In the genomic region with DNA sequence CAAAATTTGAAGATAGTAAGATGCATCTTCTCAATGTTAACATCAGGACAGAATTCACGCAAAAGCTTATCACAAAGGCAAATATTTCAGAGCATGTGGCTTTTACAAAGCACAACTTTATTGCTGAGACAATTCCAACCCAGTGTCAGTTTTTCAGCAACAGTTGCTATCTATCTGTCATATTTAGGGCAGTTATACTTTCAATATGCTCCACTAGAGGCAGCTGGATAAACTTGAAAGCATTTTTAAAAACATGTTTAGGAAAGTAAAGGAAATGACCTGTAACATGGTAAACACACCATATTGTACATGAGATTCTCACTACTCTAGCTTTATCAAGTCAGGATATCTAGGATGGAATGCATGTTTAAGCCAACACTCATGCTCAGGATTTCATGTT, we compare ENCODE assay signal across 16 cellular contexts.
A peak's percentile ranks its signal among the peaks of the same experiment; 100 is the strongest.
DNase-seq lines count a peak whose midpoint lies in the region; FAIRE-seq and TF ChIP-seq lines count a peak whose summit lies in the region.
"Had no signal": no experiment of that assay in that cellular context is flagged by ENCODE, and none has a peak within 500 bp of the region (broad histone marks: within the 10 kb centered on the region; RNA-seq: fewer than 3 reads in every experiment).

No MANE protein-coding gene starts in this region.

- H4K20me1 ChIP-seq in astrocyte (ENCODE audit: insufficient read depth, low read length), result no peaks in the 10 kb centered on the region

- intact Hi-C loops in breast epithelium (cut with DNase I; ENCODE audit: low total_unique reads), result no loop called here

- H3K9me3 Mint-ChIP-seq in astrocyte (ENCODE audit: unreplicated experiment), result peaks cover 2% of the 10 kb centered on the region

- H3K4me1 Mint-ChIP-seq in astrocyte (ENCODE audit: low read depth, unreplicated experiment), result no peaks in the 10 kb centered on the region

- H2AFZ ChIP-seq in astrocyte (ENCODE audit: low read depth, low read length), result no peak overlapping the region

- H3K4me1 ChIP-seq in BE2C (no peaks in the 10 kb centered on the region), astrocyte (ENCODE audit: insufficient read depth, low read length) (no peaks in the 10 kb centered on the region), breast epithelium (no peaks in the 10 kb centered on the region)
- H3K4me1 ChIP-seq: Caco-2 had no signal

- no peak overlapping the region for H3K27ac Mint-ChIP-seq in astrocyte (ENCODE audit: unreplicated experiment)
- H3K27ac Mint-ChIP-seq: CD4-positive, alpha-beta T cell had no signal

- no peak overlapping the region for H3K4me3 ChIP-seq in BE2C (ENCODE audit: low read depth, low read length)
- no peak overlapping the region for H3K4me3 ChIP-seq in LNCaP clone FGC (ENCODE audit: low read depth, low read length)
- H3K4me3 ChIP-seq in astrocyte (ENCODE audit: insufficient read depth, low read depth, low read length), result no peak overlapping the region
- no peak overlapping the region for H3K4me3 ChIP-seq in breast epithelium

- H3K79me2 ChIP-seq in astrocyte (ENCODE audit: insufficient read depth, low read length), result no peaks in the 10 kb centered on the region

- H3K9me3 ChIP-seq in BE2C (no peaks in the 10 kb centered on the region), astrocyte (ENCODE audit: insufficient read depth, low read depth, low read length) (no peaks in the 10 kb centered on the region), breast epithelium (no peaks in the 10 kb centered on the region)
- H3K9me3 ChIP-seq: Caco-2 had no signal

- TF ChIP-seq CTCF in BE2C (IDR thresholded peaks at IDR 0.05; ENCODE audit: low read depth, low read length), result 0 out of 2 replicates have a peak, but pooled peaks have one; percentile 9
- 0 out of 2 replicates have a peak, but pooled peaks have one; percentile 0 for TF ChIP-seq CTCF in LNCaP clone FGC (IDR thresholded peaks at IDR 0.05; ENCODE audit: control insufficient read depth, extremely low read depth, insufficient read depth)
- TF ChIP-seq CTCF in astrocyte (IDR thresholded peaks at IDR 0.05; ENCODE audit: insufficient read depth, low read depth, low read length), result no peak
- TF ChIP-seq CTCF in breast epithelium (IDR thresholded peaks at IDR 0.05), result no peak

- H3K27me3 Mint-ChIP-seq in astrocyte (ENCODE audit: low read depth, unreplicated experiment), result peaks cover 2% of the 10 kb centered on the region
- H3K27me3 Mint-ChIP-seq: CD4-positive, alpha-beta T cell had no signal

- no peak overlapping the region for H3K9ac ChIP-seq in astrocyte (ENCODE audit: low read length)

- no peak for TF ChIP-seq POLR2A in breast epithelium (IDR thresholded peaks at IDR 0.05)

- no peaks in the 10 kb centered on the region for H3K27me3 ChIP-seq in BE2C
- no peaks in the 10 kb centered on the region for H3K27me3 ChIP-seq in astrocyte (ENCODE audit: insufficient read depth, low read length)
- no peaks in the 10 kb centered on the region for H3K27me3 ChIP-seq in breast epithelium

- H3K27ac ChIP-seq in astrocyte (ENCODE audit: low read depth, low read length), result no peak overlapping the region
- no peak overlapping the region for H3K27ac ChIP-seq in breast epithelium

- no peaks in the 10 kb centered on the region for H3K36me3 Mint-ChIP-seq in astrocyte (ENCODE audit: low read depth, unreplicated experiment)

- no peak for DNase-seq in BE2C
- peak; percentile 2 for DNase-seq in LNCaP clone FGC (ENCODE audit: low read depth)
- no peak for DNase-seq in astrocyte (ENCODE audit: low read depth)
- DNase-seq in myocyte (ENCODE audit: low read depth), result peak; percentile 42
- DNase-seq in D341Med (ENCODE audit: low spot score), result no peak
- no peak for DNase-seq in breast epithelium (ENCODE audit: low spot score in 2 of 2)
- no peak for DNase-seq in NCI-H1105 treated with DMSO at 0.1 percent for 48 hours (lab: John Stamatoyannopoulos, UW)
- DNase-seq: Caco-2; CD4-positive, alpha-beta T cell; Kasumi-1; NCI-H1105; NCI-H1694; NCI-H226; SIG-M5 had no signal

- H3K4me2 ChIP-seq in astrocyte (ENCODE audit: low read length), result no peak overlapping the region

- H3K4me3 Mint-ChIP-seq in astrocyte (ENCODE audit: unreplicated experiment), result no peak overlapping the region
- H3K4me3 Mint-ChIP-seq: CD4-positive, alpha-beta T cell had no signal

- H3K36me3 ChIP-seq in BE2C (no peaks in the 10 kb centered on the region), astrocyte (ENCODE audit: insufficient read depth, low read length) (no peaks in the 10 kb centered on the region), breast epithelium (no peaks in the 10 kb centered on the region)

- FAIRE-seq in astrocyte (lab: Jason Lieb, UNC), result peak; percentile 9
- FAIRE-seq: A204.1, GM12891 had no signal

Comparison
In these comparisons a context has a peak if more than half of its experiments do, and no peak if none do; other contexts are left out.
1. DNase-seq: peak in LNCaP clone FGC (single experiment) and myocyte (single experiment); none in BE2C (single experiment), astrocyte (single experiment), D341Med (single experiment), breast epithelium (0 of 2) and NCI-H1105 treated with DMSO at 0.1 percent for 48 hours (single experiment).
2. CTCF ChIP-seq: peak in BE2C (single experiment) and LNCaP clone FGC (single experiment); none in astrocyte (single experiment) and breast epithelium (0 of 3).